In the genomic region with DNA sequence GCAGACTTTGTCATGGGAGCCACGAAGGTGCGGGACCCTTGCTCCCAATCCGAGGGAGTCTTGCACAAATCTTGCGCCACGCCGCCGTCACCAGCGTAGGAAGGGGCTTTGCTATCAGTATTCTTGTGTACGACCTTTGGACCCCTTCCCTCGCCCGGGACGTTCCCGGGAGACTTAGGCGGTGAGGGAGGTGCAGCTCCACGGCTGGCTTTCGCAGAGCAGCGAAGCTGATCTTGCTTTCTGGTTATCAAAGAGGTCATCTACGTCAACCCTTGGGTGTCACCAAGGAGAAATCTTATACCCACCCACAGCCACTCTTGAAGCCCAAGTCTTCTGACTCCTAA, we compare ENCODE assay signal across 1 cellular context.
TF ChIP-seq lines count a peak whose summit lies in the region.

No MANE protein-coding gene starts in this region.

TF ChIP-seq in SK-N-SH, 30 proteins besides CTCF, POLR2A, EP300 and RAD21 (continued from another document):
- TF ChIP-seq, protein P1, sequence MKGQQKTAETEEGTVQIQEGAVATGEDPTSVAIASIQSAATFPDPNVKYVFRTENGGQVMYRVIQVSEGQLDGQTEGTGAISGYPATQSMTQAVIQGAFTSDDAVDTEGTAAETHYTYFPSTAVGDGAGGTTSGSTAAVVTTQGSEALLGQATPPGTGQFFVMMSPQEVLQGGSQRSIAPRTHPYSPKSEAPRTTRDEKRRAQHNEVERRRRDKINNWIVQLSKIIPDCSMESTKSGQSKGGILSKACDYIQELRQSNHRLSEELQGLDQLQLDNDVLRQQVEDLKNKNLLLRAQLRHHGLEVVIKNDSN (IDR thresholded peaks at IDR 0.05; ENCODE audit: borderline replicate concordance, low read depth), result no peak
- TF ChIP-seq FOXJ3 (CRISPR knock-in tag; IDR thresholded peaks at IDR 0.05), result no peak
